In the genomic region with DNA sequence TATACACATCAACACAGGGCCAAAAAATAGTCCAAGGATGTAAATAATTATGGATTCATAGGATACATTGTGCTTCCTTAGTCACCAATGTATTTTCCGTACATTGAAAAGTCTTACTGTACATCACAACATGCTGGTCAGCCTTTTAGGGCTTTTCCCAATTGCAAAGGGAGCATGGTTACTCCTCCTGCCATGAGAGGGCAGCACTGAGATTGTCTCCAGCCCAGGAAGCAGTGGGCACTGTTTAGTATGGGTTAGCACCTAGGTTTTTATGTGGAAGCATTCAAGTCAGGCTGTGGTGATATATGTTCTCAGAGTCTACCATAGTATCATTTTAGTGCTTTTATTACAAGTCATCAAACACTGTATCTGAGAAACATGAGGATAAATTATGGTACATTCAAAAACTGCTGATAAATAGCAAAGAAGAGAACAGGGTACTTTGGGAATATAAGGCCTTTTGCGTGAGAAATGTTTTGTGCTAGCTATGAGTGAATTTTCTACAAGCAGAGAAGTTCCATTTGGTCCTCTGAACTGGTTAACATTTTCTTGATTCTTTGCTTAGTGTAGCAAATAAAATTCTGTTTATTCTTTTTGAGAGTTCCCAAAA, we compare ENCODE assay signal across 8 cellular contexts. TPM values are rescaled to one million over a fixed set of nuclear protein-coding genes. Genes with fewer than 3 reads are reported as not detected.
DNase-seq lines count a peak whose midpoint lies in the region; ATAC-seq and TF ChIP-seq lines count a peak whose summit lies in the region.

No MANE protein-coding gene starts in this region.

- TF ChIP-seq RAD21 in Ishikawa (IDR thresholded peaks at IDR 0.05; ENCODE audit: low read depth), result peak; percentile 71

- no peaks in the 10 kb centered on the region for H3K9me3 ChIP-seq in RWPE2 (ENCODE audit: severe bottlenecking)

- ATAC-seq in RWPE2 (ENCODE audit: low read depth), result peak; percentile 89

- no peaks in the 10 kb centered on the region for H3K36me3 ChIP-seq in RWPE2 (ENCODE audit: low read depth)

- H3K4me3 ChIP-seq in RWPE2 (ENCODE audit: severe bottlenecking) (no peak overlapping the region), choroid plexus epithelial cell (ENCODE audit: low read depth, low read length) (no peak overlapping the region)

- no peaks in the 10 kb centered on the region for H3K4me1 ChIP-seq in RWPE2 (ENCODE audit: insufficient read depth, poor library complexity, severe bottlenecking)

- peak; percentile 89 for TF ChIP-seq CTCF in RWPE2 (IDR thresholded peaks at IDR 0.05; ENCODE audit: poor library complexity, severe bottlenecking)
- peak; percentile 98 for TF ChIP-seq CTCF in choroid plexus epithelial cell (conservative IDR thresholded peaks at IDR 0.05; ENCODE audit: low read depth, low read length)

- TF ChIP-seq EP300 in Ishikawa (IDR thresholded peaks at IDR 0.05; ENCODE audit: borderline replicate concordance), result no peak

- H3K27me3 ChIP-seq in RWPE2 (ENCODE audit: insufficient read depth, poor library complexity, severe bottlenecking), result no peaks in the 10 kb centered on the region

- no peak overlapping the region for H3K27ac ChIP-seq in RWPE2 (ENCODE audit: poor library complexity, severe bottlenecking)

- peak; percentile 21 for DNase-seq in 8988T
- DNase-seq in GM03348 (ENCODE audit: low spot score), result peak; percentile 60
- DNase-seq in H4 (ENCODE audit: low spot score), result peak; percentile 57
- no peak for DNase-seq in RWPE2 (ENCODE audit: low spot score)
- DNase-seq in choroid plexus epithelial cell (ENCODE audit: low read depth), result peak; percentile 84
- DNase-seq in midbrain (lab: John Stamatoyannopoulos, UW), result peak; percentile 10
- DNase-seq in activated CD4-positive, CD25-positive, alpha-beta regulatory T cell (lab: John Stamatoyannopoulos, UW), result no peak

TF ChIP-seq in Ishikawa, 13 proteins besides CTCF, POLR2A, EP300 and RAD21:
- TF ChIP-seq TEAD4 (IDR thresholded peaks at IDR 0.05) (no peak), TCF12 (IDR thresholded peaks at IDR 0.05; ENCODE audit: low read depth) (no peak), NFIC (IDR thresholded peaks at IDR 0.05) (no peak), FOXM1 (IDR thresholded peaks at IDR 0.05; ENCODE audit: borderline replicate concordance, low read depth) (no peak), CREB1 (IDR thresholded peaks at IDR 0.05; ENCODE audit: low read depth) (no peak), ZBTB7A (IDR thresholded peaks at IDR 0.05; ENCODE audit: low read depth) (no peak), YY1 (IDR thresholded peaks at IDR 0.05; ENCODE audit: low read depth) (no peak), EGR1 (IDR thresholded peaks at IDR 0.05) (no peak), CEBPB (IDR thresholded peaks at IDR 0.05) (no peak), TAF1 (IDR thresholded peaks at IDR 0.05; ENCODE audit: low read depth) (no peak)
- TF ChIP-seq, protein P1, sequence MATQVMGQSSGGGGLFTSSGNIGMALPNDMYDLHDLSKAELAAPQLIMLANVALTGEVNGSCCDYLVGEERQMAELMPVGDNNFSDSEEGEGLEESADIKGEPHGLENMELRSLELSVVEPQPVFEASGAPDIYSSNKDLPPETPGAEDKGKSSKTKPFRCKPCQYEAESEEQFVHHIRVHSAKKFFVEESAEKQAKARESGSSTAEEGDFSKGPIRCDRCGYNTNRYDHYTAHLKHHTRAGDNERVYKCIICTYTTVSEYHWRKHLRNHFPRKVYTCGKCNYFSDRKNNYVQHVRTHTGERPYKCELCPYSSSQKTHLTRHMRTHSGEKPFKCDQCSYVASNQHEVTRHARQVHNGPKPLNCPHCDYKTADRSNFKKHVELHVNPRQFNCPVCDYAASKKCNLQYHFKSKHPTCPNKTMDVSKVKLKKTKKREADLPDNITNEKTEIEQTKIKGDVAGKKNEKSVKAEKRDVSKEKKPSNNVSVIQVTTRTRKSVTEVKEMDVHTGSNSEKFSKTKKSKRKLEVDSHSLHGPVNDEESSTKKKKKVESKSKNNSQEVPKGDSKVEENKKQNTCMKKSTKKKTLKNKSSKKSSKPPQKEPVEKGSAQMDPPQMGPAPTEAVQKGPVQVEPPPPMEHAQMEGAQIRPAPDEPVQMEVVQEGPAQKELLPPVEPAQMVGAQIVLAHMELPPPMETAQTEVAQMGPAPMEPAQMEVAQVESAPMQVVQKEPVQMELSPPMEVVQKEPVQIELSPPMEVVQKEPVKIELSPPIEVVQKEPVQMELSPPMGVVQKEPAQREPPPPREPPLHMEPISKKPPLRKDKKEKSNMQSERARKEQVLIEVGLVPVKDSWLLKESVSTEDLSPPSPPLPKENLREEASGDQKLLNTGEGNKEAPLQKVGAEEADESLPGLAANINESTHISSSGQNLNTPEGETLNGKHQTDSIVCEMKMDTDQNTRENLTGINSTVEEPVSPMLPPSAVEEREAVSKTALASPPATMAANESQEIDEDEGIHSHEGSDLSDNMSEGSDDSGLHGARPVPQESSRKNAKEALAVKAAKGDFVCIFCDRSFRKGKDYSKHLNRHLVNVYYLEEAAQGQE (IDR thresholded peaks at IDR 0.05; ENCODE audit: low read depth), result no peak
- TF ChIP-seq, protein P2, sequence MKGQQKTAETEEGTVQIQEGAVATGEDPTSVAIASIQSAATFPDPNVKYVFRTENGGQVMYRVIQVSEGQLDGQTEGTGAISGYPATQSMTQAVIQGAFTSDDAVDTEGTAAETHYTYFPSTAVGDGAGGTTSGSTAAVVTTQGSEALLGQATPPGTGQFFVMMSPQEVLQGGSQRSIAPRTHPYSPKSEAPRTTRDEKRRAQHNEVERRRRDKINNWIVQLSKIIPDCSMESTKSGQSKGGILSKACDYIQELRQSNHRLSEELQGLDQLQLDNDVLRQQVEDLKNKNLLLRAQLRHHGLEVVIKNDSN (IDR thresholded peaks at IDR 0.05), result no peak
- TF ChIP-seq, protein P3, sequence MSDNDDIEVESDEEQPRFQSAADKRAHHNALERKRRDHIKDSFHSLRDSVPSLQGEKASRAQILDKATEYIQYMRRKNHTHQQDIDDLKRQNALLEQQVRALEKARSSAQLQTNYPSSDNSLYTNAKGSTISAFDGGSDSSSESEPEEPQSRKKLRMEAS (IDR thresholded peaks at IDR 0.05), result no peak
TF ChIP-seq in Ishikawa: peak in this region for 0.

RNA-seq across cellular contexts. Expression of a gene that starts 34.0 kb away (rescaled TPM):
- 0.25 and 2.2 TPM in 2 replicates for total RNA-seq in H4 (2014; rRNA removed; shearing (Covaris generic))

Comparison
In these comparisons a context has a peak if more than half of its experiments do, and no peak if none do; other contexts are left out.
1. DNase-seq: peak in 8988T (single experiment), GM03348 (single experiment), H4 (single experiment), choroid plexus epithelial cell (single experiment) and midbrain (single experiment); none in RWPE2 (single experiment) and activated CD4-positive, CD25-positive, alpha-beta regulatory T cell (0 of 4).